ENCODE assay signal across 22 cellular contexts in the genomic region with DNA sequence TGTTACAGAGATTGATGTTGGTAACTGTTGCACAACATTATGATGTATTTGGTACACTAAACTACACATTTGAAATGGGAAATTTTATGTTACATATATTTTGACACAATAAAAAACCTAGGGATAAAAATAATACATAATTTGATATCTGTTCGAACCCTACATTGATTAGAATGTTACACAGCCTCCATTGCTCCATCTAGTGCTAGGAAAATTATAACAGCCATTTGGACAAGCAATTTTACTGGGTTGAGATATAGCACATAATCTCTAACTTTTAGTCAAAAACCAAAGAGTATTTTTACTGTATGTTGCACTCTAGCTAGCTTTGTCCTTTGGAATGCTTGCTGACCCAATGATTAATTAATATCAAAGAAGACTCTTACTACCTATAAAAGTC.
DNase-seq lines count a peak whose midpoint lies in the region; ATAC-seq and TF ChIP-seq lines count a peak whose summit lies in the region.
"Had no signal": no experiment of that assay in that cellular context is flagged by ENCODE, and none has a peak within 500 bp of the region (broad histone marks: within the 10 kb centered on the region; RNA-seq: fewer than 3 reads in every experiment).

No MANE protein-coding gene starts in this region.

- POLR2A ChIA-PET in HCT116 (lab: Charles Lee), result no interaction called here

- H3K4me3 ChIP-seq in AG10803 (ENCODE audit: low read length) (no peak overlapping the region), HCT116 (replicated peaks in 1 of 2; ENCODE audit: low read depth in 1 of 2, low read length in 2 of 2) (no peak overlapping the region), fibroblast of villous mesenchyme (ENCODE audit: low read depth, low read length) (no peak overlapping the region), gastroesophageal sphincter (no peak overlapping the region)
- H3K4me3 ChIP-seq: psoas muscle, testis, vagina had no signal

- no peaks in the 10 kb centered on the region for H4K20me1 ChIP-seq in HCT116 (ENCODE audit: insufficient read depth)

- no peak overlapping the region for H2AFZ ChIP-seq in HCT116 (ENCODE audit: low read depth, low read length, poor library complexity, severe bottlenecking)

- ATAC-seq in HCT116 (no peak), gastroesophageal sphincter (no peak)
- ATAC-seq: activated naive CD4-positive, alpha-beta T cell treated with anti-CD3 and anti-CD28 coated beads, Interleukin-2, amount 50 U/mL, for 72 hours; esophagus mucosa; psoas muscle; stimulated activated naive B cell treated with anti-CD40 and anti-IgM and Interleukin-4, amounts not matched to agents 10 μg/mL and 1 μg/mL and 100 μg/mL, for 72 hours had no signal

- TF ChIP-seq POLR2A in HCT116 (IDR thresholded peaks at IDR 0.05; ENCODE audit: borderline replicate concordance, extremely low read depth, insufficient read depth, insufficient read length), result no peak
- no peak for TF ChIP-seq POLR2A in gastroesophageal sphincter (IDR thresholded peaks at IDR 0.05)

- no peaks in the 10 kb centered on the region for H3K36me3 Mint-ChIP-seq in activated naive CD4-positive, alpha-beta T cell treated with anti-CD3 and anti-CD28 coated beads for 36 hours (ENCODE audit: low read depth)
- H3K36me3 Mint-ChIP-seq: activated naive CD4-positive, alpha-beta T cell treated with anti-CD3 and anti-CD28 coated beads, Interleukin-2, amount 50 U/mL, for 72 hours; IgD-negative memory B cell; stimulated activated naive B cell treated with anti-CD40 and anti-IgM and Interleukin-4, amounts not matched to agents 10 μg/mL and 1 μg/mL and 100 μg/mL, for 72 hours had no signal

- H3K9me3 ChIP-seq in HCT116 (ENCODE audit: control insufficient read depth in 1 of 2, insufficient read depth in 1 of 2, low read depth in 1 of 2, low read length in 2 of 2) (no peaks in the 10 kb centered on the region), gastroesophageal sphincter (peaks cover 0 to 4% (median 0%) of the 10 kb centered on the region in 3 donors)
- H3K9me3 ChIP-seq: psoas muscle, testis, vagina had no signal

- WGBS in gastroesophageal sphincter (ENCODE audit: low coverage in 1 of 2), 2 donors, result 88 to 91% methylated on average over 1 of the region's 1 CpG

- no peaks in the 10 kb centered on the region for H3K36me3 ChIP-seq in HCT116 (ENCODE audit: control insufficient read depth in 1 of 2, insufficient read depth in 2 of 2, low read length in 2 of 2)
- no peaks in the 10 kb centered on the region for H3K36me3 ChIP-seq in gastroesophageal sphincter
- H3K36me3 ChIP-seq: vagina had no signal

- no peak for TF ChIP-seq EP300 in gastroesophageal sphincter (IDR thresholded peaks at IDR 0.05)

- no peaks in the 10 kb centered on the region for H3K27me3 Mint-ChIP-seq in activated naive CD4-positive, alpha-beta T cell treated with anti-CD3 and anti-CD28 coated beads for 36 hours (ENCODE audit: low read depth)
- H3K27me3 Mint-ChIP-seq: activated CD4-positive, alpha-beta T cell treated with anti-CD3 and anti-CD28 coated beads, Interleukin-2, amount 10 ng/mL, durations not matched to agents 7 days and 5 days; IgD-negative memory B cell; stimulated activated naive B cell treated with anti-CD40 and anti-IgM and Interleukin-4, amounts not matched to agents 10 μg/mL and 1 μg/mL and 100 μg/mL, for 72 hours had no signal

- no peaks in the 10 kb centered on the region for H3K27me3 ChIP-seq in HCT116 (ENCODE audit: insufficient read depth, low read length)
- no peaks in the 10 kb centered on the region for H3K27me3 ChIP-seq in gastroesophageal sphincter
- H3K27me3 ChIP-seq: testis, vagina had no signal

- in situ Hi-C loops in SK-MEL-5 (cut with HindIII; ENCODE audit: low pct_unique_long_range_greater_than_20kb, low sequenced_read_pairs), result no loop called here

- H3K27ac Mint-ChIP-seq in activated naive CD4-positive, alpha-beta T cell treated with anti-CD3 and anti-CD28 coated beads for 36 hours, result no peak overlapping the region
- H3K27ac Mint-ChIP-seq: activated CD4-positive, alpha-beta T cell treated with anti-CD3 and anti-CD28 coated beads, Interleukin-2, amount 10 ng/mL, durations not matched to agents 7 days and 5 days; activated naive CD4-positive, alpha-beta T cell treated with anti-CD3 and anti-CD28 coated beads, Interleukin-2, amount 50 U/mL, for 72 hours; IgD-negative memory B cell; stimulated activated naive B cell treated with anti-CD40 and anti-IgM and Interleukin-4, amounts not matched to agents 10 μg/mL and 1 μg/mL and 100 μg/mL, for 72 hours; T-helper 1 cell treated with Interleukin-12 subunit alpha and Interleukin-12 subunit beta and Interleukin-4 antibody, amounts not matched to agents 30 μg/mL and 1 μg/mL, for 36 hours had no signal

- H3K4me1 ChIP-seq in HCT116 (ENCODE audit: control insufficient read depth in 1 of 2, insufficient read depth in 2 of 2, low read length in 2 of 2) (no peaks in the 10 kb centered on the region), gastroesophageal sphincter (no peaks in the 10 kb centered on the region)
- H3K4me1 ChIP-seq: psoas muscle, testis had no signal

- RAD21 ChIA-PET in HCT116 (lab: Charles Lee; ENCODE audit: low non-redundant PET in 1 of 2, low total read pairs in 2 of 2, uncharacterized antibody in 2 of 2, unreplicated experiment in 2 of 2), result no interaction called here

- no peak overlapping the region for H3K27ac ChIP-seq in HCT116 (ENCODE audit: low read depth, low read length)
- H3K27ac ChIP-seq in gastroesophageal sphincter, result no peak overlapping the region
- H3K27ac ChIP-seq: psoas muscle, testis, vagina had no signal

- no peaks in the 10 kb centered on the region for H3K4me1 Mint-ChIP-seq in activated naive CD4-positive, alpha-beta T cell treated with anti-CD3 and anti-CD28 coated beads for 36 hours (ENCODE audit: low read depth)
- H3K4me1 Mint-ChIP-seq: activated CD4-positive, alpha-beta T cell treated with anti-CD3 and anti-CD28 coated beads, Interleukin-2, amount 10 ng/mL, durations not matched to agents 7 days and 5 days; IgD-negative memory B cell; stimulated activated naive B cell treated with anti-CD40 and anti-IgM and Interleukin-4, amounts not matched to agents 10 μg/mL and 1 μg/mL and 100 μg/mL, for 72 hours had no signal

- no peak overlapping the region for H3K9ac ChIP-seq in HCT116 (ENCODE audit: low read length)

- no peaks in the 10 kb centered on the region for H3K9me2 ChIP-seq in HCT116 (ENCODE audit: insufficient read depth)

- intact Hi-C loops in HCT116 (cut with micrococcal nuclease), result no loop called here
- intact Hi-C loops in activated naive CD4-positive, alpha-beta T cell treated with anti-CD3 and anti-CD28 coated beads for 36 hours (cut with micrococcal nuclease), result no loop called here

- H3K4me2 ChIP-seq in HCT116 (ENCODE audit: low read length), result no peak overlapping the region

- H3K9me3 Mint-ChIP-seq in activated naive CD4-positive, alpha-beta T cell treated with anti-CD3 and anti-CD28 coated beads for 36 hours, result peaks cover 3% of the 10 kb centered on the region
- H3K9me3 Mint-ChIP-seq: activated CD4-positive, alpha-beta T cell treated with anti-CD3 and anti-CD28 coated beads, Interleukin-2, amount 10 ng/mL, durations not matched to agents 7 days and 5 days; IgD-negative memory B cell; T-helper 1 cell treated with Interleukin-12 subunit alpha and Interleukin-12 subunit beta and Interleukin-4 antibody, amounts not matched to agents 30 μg/mL and 1 μg/mL, for 36 hours had no signal

- TF ChIP-seq CTCF in AG10803 (conservative IDR thresholded peaks at IDR 0.05; ENCODE audit: low read length), result peak; percentile 34
- TF ChIP-seq CTCF in HCT116 (IDR thresholded peaks at IDR 0.05 in 2 of 3, conservative IDR thresholded peaks at IDR 0.05 in 1 of 3; ENCODE audit: borderline replicate concordance in 1 of 3, insufficient read depth in 1 of 3, low read depth in 2 of 3, low read length in 2 of 3), result peak in 2 of 3 experiments; percentile 29 to 38; a peak in 3 of 6 replicates
- peak; percentile 12 for TF ChIP-seq CTCF in fibroblast of villous mesenchyme (IDR thresholded peaks at IDR 0.05; ENCODE audit: insufficient read depth, low read depth, low read length)
- no peak for TF ChIP-seq CTCF in gastroesophageal sphincter (IDR thresholded peaks at IDR 0.05)

- no peak for DNase-seq in AG10803 (ENCODE audit: low read depth)
- DNase-seq in HCT116 (ENCODE audit: low read depth, low spot score), result no peak
- DNase-seq in SK-MEL-5 (ENCODE audit: low read depth, low spot score), result peak; percentile 35
- no peak for DNase-seq in fibroblast of villous mesenchyme (ENCODE audit: low read depth)
- DNase-seq in globus pallidus (ENCODE audit: low spot score), result no peak
- no peak for DNase-seq in NK-92 treated with Interleukin-12 subunit alpha and Interleukin-12 subunit beta, amount 100 ng/mL, for 24 hours (lab: John Stamatoyannopoulos, UW)
- DNase-seq in activated naive CD4-positive, alpha-beta T cell treated with anti-CD3 and anti-CD28 coated beads for 36 hours, result no peak
- DNase-seq: activated CD4-positive, alpha-beta T cell treated with anti-CD3 and anti-CD28 coated beads, Interleukin-2, amount 10 ng/mL, durations not matched to agents 7 days and 5 days; aorta; cerebellar nuclear complex; GOT3; NCI-H69; psoas muscle; small intestine; stimulated activated naive B cell treated with anti-CD40 and anti-IgM and Interleukin-4, amounts not matched to agents 10 μg/mL and 1 μg/mL and 100 μg/mL, for 72 hours; testis had no signal

- H3K4me3 Mint-ChIP-seq in activated naive CD4-positive, alpha-beta T cell treated with anti-CD3 and anti-CD28 coated beads for 36 hours, result no peak overlapping the region
- H3K4me3 Mint-ChIP-seq: activated CD4-positive, alpha-beta T cell treated with anti-CD3 and anti-CD28 coated beads, Interleukin-2, amount 10 ng/mL, durations not matched to agents 7 days and 5 days; IgD-negative memory B cell; stimulated activated naive B cell treated with anti-CD40 and anti-IgM and Interleukin-4, amounts not matched to agents 10 μg/mL and 1 μg/mL and 100 μg/mL, for 72 hours; T-helper 1 cell treated with Interleukin-12 subunit alpha and Interleukin-12 subunit beta and Interleukin-4 antibody, amounts not matched to agents 30 μg/mL and 1 μg/mL, for 36 hours had no signal

- CTCF ChIA-PET in HCT116 (lab: Charles Lee), result no interaction called here
- CTCF ChIA-PET in activated naive CD4-positive, alpha-beta T cell treated with anti-CD3 and anti-CD28 coated beads for 36 hours (lab: Charles Lee), result no interaction called here

- no TSS peak for BruUV-seq in HCT116 (replicated peaks; lab: Mats Ljungman, UMichigan)

- TF ChIP-seq RAD21 in HCT116 (IDR thresholded peaks at IDR 0.05; ENCODE audit: low read depth), result peak; percentile 12; the same call in 1 of the 2 replicates

- no peaks in the 10 kb centered on the region for H3K79me2 ChIP-seq in HCT116 (ENCODE audit: insufficient read depth, low read length)

TF ChIP-seq in HCT116, 20 proteins besides CTCF, POLR2A, EP300 and RAD21:
- no peak for TF ChIP-seq SIN3A (IDR thresholded peaks at IDR 0.05; ENCODE audit: low read depth)

Comparison
In these comparisons a context has a peak if more than half of its experiments do, and no peak if none do; other contexts are left out.
1. CTCF ChIP-seq: peak in AG10803 (single experiment), HCT116 (2 of 3) and fibroblast of villous mesenchyme (single experiment); none in gastroesophageal sphincter (0 of 4).